ENCODE assay signal across 10 cellular contexts in the genomic region with DNA sequence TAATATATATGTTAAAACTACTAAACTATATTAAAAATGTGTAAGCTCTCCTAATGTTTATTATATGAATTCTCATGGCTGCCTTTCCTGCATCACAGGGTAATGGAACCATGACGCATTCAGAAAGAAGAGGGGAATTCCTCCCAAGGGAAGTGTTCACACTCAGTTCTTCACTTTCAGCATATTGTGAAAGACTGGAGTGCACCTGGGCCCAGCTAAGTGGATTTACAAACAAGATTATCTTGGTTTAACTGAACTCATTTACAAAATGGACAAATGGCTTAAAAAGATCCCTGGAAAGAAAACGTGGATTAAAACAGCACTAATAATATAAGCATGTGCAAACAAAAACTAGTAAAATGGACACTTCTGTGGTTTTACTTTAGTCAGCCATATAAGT.
DNase-seq lines count a peak whose midpoint lies in the region; ATAC-seq, FAIRE-seq and TF ChIP-seq lines count a peak whose summit lies in the region.
"Had no signal": no experiment of that assay in that cellular context is flagged by ENCODE, and none has a peak within 500 bp of the region (broad histone marks: within the 10 kb centered on the region; RNA-seq: fewer than 3 reads in every experiment).

No MANE protein-coding gene starts in this region.

- no peaks in the 10 kb centered on the region for H3K9me3 ChIP-seq in OCI-LY7 (ENCODE audit: low read length)

- H3K27ac Mint-ChIP-seq in mesothelial cell of epicardium: peak overlapping the region; percentile 13

- POLR2A ChIA-PET in OCI-LY7 (lab: Charles Lee): no interaction called here

- FAIRE-seq in frontal cortex (lab: Jason Lieb, UNC): no peak
- FAIRE-seq: H1 had no signal

- H3K4me3 ChIP-seq in coronary artery (no peak overlapping the region), OCI-LY7 (ENCODE audit: low read depth, low read length, poor library complexity, severe bottlenecking) (no peak overlapping the region)

- H3K9me2 ChIP-seq in OCI-LY7 (ENCODE audit: insufficient read depth, low read length): no peaks in the 10 kb centered on the region

- H3K4me1 Mint-ChIP-seq in mesothelial cell of epicardium: peaks cover 39% of the 10 kb centered on the region

- H3K9me3 Mint-ChIP-seq in mesothelial cell of epicardium: peaks cover 5% of the 10 kb centered on the region

- no TSS peak for BruUV-seq in OCI-LY7 (replicated peaks; lab: Mats Ljungman, UMichigan)

- no peak overlapping the region for H3K4me3 Mint-ChIP-seq in mesothelial cell of epicardium

- H2AFZ ChIP-seq in OCI-LY7 (ENCODE audit: low read length): no peak overlapping the region

- no peak overlapping the region for H3K4me2 ChIP-seq in OCI-LY7 (ENCODE audit: low read length)

- DNase-seq in NCI-H524 treated with DMSO at 0.1 percent for 48 hours (lab: John Stamatoyannopoulos, UW) (peak; percentile 73), mesothelial cell of epicardium (ENCODE audit: low spot score in 2 of 2, unreplicated experiment in 2 of 2) (no peak), coronary artery (ENCODE audit: low spot score) (no peak), OCI-LY7 (ENCODE audit: low spot score) (no peak), frontal cortex (ENCODE audit: low spot score in 2 of 2) (no peak)
- no peak for DNase-seq in central memory CD4-positive, alpha-beta T cell
- DNase-seq: SHP77 treated with DMSO at 0.1 percent for 48 hours had no signal

- ATAC-seq in GM18868 (IDR thresholded peaks at IDR 0.05; ENCODE audit: unreplicated experiment) (peak; percentile 92), HG02763 (IDR thresholded peaks at IDR 0.05; ENCODE audit: unreplicated experiment) (peak; percentile 82)

- no peak overlapping the region for H3K27ac ChIP-seq in coronary artery
- H3K27ac ChIP-seq in OCI-LY7 (ENCODE audit: low read depth, low read length, poor library complexity, severe bottlenecking): no peak overlapping the region

- CTCF ChIA-PET in OCI-LY7 (lab: Charles Lee; ENCODE audit: unreplicated experiment): interaction anchor here (0.6 kb wide), 1 partner anchor 389 kb away, joined by 3 read pairs; no protein-coding TSS in a partner anchor

- no peaks in the 10 kb centered on the region for H3K79me2 ChIP-seq in OCI-LY7 (ENCODE audit: insufficient read depth, low read depth, low read length)

- intact Hi-C loops in OCI-LY7 (cut with micrococcal nuclease; ENCODE audit: unreplicated experiment): no loop called here

- TF ChIP-seq CTCF in mesothelial cell of epicardium (IDR thresholded peaks at IDR 0.05; ENCODE audit: unreplicated experiment): no peak
- no peak for TF ChIP-seq CTCF in coronary artery (IDR thresholded peaks at IDR 0.05)
- no peak for TF ChIP-seq CTCF in OCI-LY7 (conservative IDR thresholded peaks at IDR 0.05; ENCODE audit: low read length)

- no peaks in the 10 kb centered on the region for H3K4me1 ChIP-seq in OCI-LY7 (ENCODE audit: insufficient read depth, low read length, poor library complexity, severe bottlenecking)

- H3K27me3 Mint-ChIP-seq in mesothelial cell of epicardium (ENCODE audit: low read depth): no peaks in the 10 kb centered on the region

- H3K36me3 ChIP-seq in OCI-LY7 (ENCODE audit: insufficient read depth, low read length): no peaks in the 10 kb centered on the region

- H3K36me3 Mint-ChIP-seq in mesothelial cell of epicardium: no peaks in the 10 kb centered on the region

- H4K20me1 ChIP-seq in OCI-LY7 (ENCODE audit: insufficient read depth, low read length): no peaks in the 10 kb centered on the region
